In the genomic region with DNA sequence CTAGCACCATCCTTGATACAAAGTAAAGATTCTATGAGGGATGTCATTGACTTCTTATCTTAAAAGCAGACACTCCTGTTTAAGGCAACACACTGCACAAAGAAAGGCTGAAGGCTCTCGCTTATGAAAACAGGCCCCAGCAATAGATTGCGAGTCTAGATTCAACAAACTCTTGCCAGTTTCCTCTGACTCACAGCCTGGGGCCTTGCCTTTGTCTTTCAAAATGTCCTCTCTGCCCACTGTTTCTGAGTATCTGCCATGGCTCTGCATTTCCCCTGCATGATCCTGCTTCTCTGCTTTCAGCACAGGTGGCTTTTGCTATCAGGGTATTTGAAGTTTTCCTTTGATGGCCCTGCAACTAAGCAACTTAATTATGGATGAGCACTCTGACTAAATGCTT, we compare ENCODE assay signal across 15 cellular contexts. TPM values are rescaled to one million over a fixed set of nuclear protein-coding genes. Genes with fewer than 3 reads are reported as not detected.
DNase-seq lines count a peak whose midpoint lies in the region; ATAC-seq and TF ChIP-seq lines count a peak whose summit lies in the region.
"Had no signal": no experiment of that assay in that cellular context is flagged by ENCODE, and none has a peak within 500 bp of the region (broad histone marks: within the 10 kb centered on the region; RNA-seq: fewer than 3 reads in every experiment).

No MANE protein-coding gene starts in this region.

- ATAC-seq in SK-N-SH treated with all-trans-retinoic acid at 6 μM for 48 hours = peak; percentile 46; the same call in 1 of the 3 replicates
- ATAC-seq: activated T-cell treated with anti-CD3 and anti-CD28 coated beads, Interleukin-2, amount 50 U/mL, for 72 hours; body of pancreas had no signal

- intact Hi-C loops in activated naive CD4-positive, alpha-beta T cell treated with anti-CD3 and anti-CD28 coated beads for 36 hours (cut with micrococcal nuclease) = no loop called here

- CTCF ChIA-PET in activated naive CD4-positive, alpha-beta T cell treated with anti-CD3 and anti-CD28 coated beads for 36 hours (lab: Charles Lee) = interaction anchor here (1.4 kb wide), 1 partner anchor 10 kb away, joined by 4 read pairs; no protein-coding TSS in a partner anchor

- in situ Hi-C loops in ACHN (cut with HindIII; ENCODE audit: low pct_ligation_motif_present, low pct_unique_long_range_greater_than_20kb, low sequenced_read_pairs) = no loop called here

- DNase-seq in activated naive CD4-positive, alpha-beta T cell treated with anti-CD3 and anti-CD28 coated beads for 36 hours = peak; percentile 4
- no peak for DNase-seq in activated naive CD4-positive, alpha-beta T cell treated with Interleukin-2 at 50 U/mL for 16 hours
- DNase-seq in fibroblast of pulmonary artery (ENCODE audit: low read depth) = peak; percentile 61
- DNase-seq in GM10266 (ENCODE audit: extremely low spot score) = no peak
- DNase-seq in mesenteric fat pad (ENCODE audit: low spot score) = no peak
- DNase-seq in activated CD8-positive, alpha-beta memory T cell treated with anti-CD3 and anti-CD28 coated beads for 24 hours = no peak
- DNase-seq in ACHN = no peak
- DNase-seq: activated T-cell treated with anti-CD3 and anti-CD28 coated beads, Interleukin-2, amount 50 U/mL, for 72 hours; body of pancreas; DMS79 treated with DMSO at 0.1 percent for 48 hours; Kasumi-1 had no signal

- TF ChIP-seq CTCF in fibroblast of pulmonary artery (IDR thresholded peaks at IDR 0.05; ENCODE audit: low read length, missing control alignments) (no peak), GM10266 (IDR thresholded peaks at IDR 0.05; ENCODE audit: control insufficient read depth, insufficient read depth, low read depth, missing control alignments) (no peak)

- H3K4me3 Mint-ChIP-seq in activated naive CD4-positive, alpha-beta T cell treated with anti-CD3 and anti-CD28 coated beads for 36 hours = no peak overlapping the region
- H3K4me3 Mint-ChIP-seq: activated T-cell treated with anti-CD3 and anti-CD28 coated beads, Interleukin-2, amount 50 U/mL, for 72 hours; nephron had no signal

- H3K27ac Mint-ChIP-seq in activated naive CD4-positive, alpha-beta T cell treated with anti-CD3 and anti-CD28 coated beads for 36 hours = no peak overlapping the region
- H3K27ac Mint-ChIP-seq: activated T-cell treated with anti-CD3 and anti-CD28 coated beads, Interleukin-2, amount 50 U/mL, for 72 hours had no signal

- H3K4me1 Mint-ChIP-seq in activated naive CD4-positive, alpha-beta T cell treated with anti-CD3 and anti-CD28 coated beads for 36 hours (ENCODE audit: low read depth) = no peaks in the 10 kb centered on the region

- H3K36me3 Mint-ChIP-seq in activated naive CD4-positive, alpha-beta T cell treated with anti-CD3 and anti-CD28 coated beads for 36 hours (ENCODE audit: low read depth) = no peaks in the 10 kb centered on the region

- no peaks in the 10 kb centered on the region for H3K27me3 Mint-ChIP-seq in activated naive CD4-positive, alpha-beta T cell treated with anti-CD3 and anti-CD28 coated beads for 36 hours (ENCODE audit: low read depth)

- H3K9me3 Mint-ChIP-seq in activated naive CD4-positive, alpha-beta T cell treated with anti-CD3 and anti-CD28 coated beads for 36 hours = no peaks in the 10 kb centered on the region
- H3K9me3 Mint-ChIP-seq: activated T-cell treated with anti-CD3 and anti-CD28 coated beads, Interleukin-2, amount 50 U/mL, for 72 hours; nephron had no signal

- no peak overlapping the region for H3K4me3 ChIP-seq in fibroblast of pulmonary artery (replicated peaks; ENCODE audit: low read depth, low read length)
- H3K4me3 ChIP-seq: body of pancreas, skin epidermis, tibial artery had no signal

TF ChIP-seq in SK-N-SH treated with all-trans-retinoic acid at 6 μM for 48 hours, 23 proteins besides CTCF, POLR2A, EP300 and RAD21 (continues in another document):
- TF ChIP-seq, protein P1, sequence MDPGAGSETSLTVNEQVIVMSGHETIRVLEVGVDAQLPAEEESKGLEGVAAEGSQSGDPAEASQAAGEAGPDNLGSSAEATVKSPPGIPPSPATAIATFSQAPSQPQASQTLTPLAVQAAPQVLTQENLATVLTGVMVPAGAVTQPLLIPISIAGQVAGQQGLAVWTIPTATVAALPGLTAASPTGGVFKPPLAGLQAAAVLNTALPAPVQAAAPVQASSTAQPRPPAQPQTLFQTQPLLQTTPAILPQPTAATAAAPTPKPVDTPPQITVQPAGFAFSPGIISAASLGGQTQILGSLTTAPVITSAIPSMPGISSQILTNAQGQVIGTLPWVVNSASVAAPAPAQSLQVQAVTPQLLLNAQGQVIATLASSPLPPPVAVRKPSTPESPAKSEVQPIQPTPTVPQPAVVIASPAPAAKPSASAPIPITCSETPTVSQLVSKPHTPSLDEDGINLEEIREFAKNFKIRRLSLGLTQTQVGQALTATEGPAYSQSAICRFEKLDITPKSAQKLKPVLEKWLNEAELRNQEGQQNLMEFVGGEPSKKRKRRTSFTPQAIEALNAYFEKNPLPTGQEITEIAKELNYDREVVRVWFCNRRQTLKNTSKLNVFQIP (CRISPR knock-in tag; IDR thresholded peaks at IDR 0.05; ENCODE audit: borderline replicate concordance, low read depth) = no peak
- TF ChIP-seq PPARA (CRISPR knock-in tag; IDR thresholded peaks at IDR 0.05; ENCODE audit: borderline replicate concordance) = no peak
- TF ChIP-seq, protein P2, sequence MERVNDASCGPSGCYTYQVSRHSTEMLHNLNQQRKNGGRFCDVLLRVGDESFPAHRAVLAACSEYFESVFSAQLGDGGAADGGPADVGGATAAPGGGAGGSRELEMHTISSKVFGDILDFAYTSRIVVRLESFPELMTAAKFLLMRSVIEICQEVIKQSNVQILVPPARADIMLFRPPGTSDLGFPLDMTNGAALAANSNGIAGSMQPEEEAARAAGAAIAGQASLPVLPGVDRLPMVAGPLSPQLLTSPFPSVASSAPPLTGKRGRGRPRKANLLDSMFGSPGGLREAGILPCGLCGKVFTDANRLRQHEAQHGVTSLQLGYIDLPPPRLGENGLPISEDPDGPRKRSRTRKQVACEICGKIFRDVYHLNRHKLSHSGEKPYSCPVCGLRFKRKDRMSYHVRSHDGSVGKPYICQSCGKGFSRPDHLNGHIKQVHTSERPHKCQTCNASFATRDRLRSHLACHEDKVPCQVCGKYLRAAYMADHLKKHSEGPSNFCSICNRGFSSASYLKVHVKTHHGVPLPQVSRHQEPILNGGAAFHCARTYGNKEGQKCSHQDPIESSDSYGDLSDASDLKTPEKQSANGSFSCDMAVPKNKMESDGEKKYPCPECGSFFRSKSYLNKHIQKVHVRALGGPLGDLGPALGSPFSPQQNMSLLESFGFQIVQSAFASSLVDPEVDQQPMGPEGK (CRISPR knock-in tag; IDR thresholded peaks at IDR 0.05; ENCODE audit: borderline replicate concordance) = no peak
- no peak for TF ChIP-seq ESRRG (CRISPR knock-in tag; IDR thresholded peaks at IDR 0.05)
- no peak for TF ChIP-seq ZNF8 (CRISPR knock-in tag; IDR thresholded peaks at IDR 0.05)
- no peak for TF ChIP-seq ZC3H10 (CRISPR knock-in tag; IDR thresholded peaks at IDR 0.05)
- no peak for TF ChIP-seq OSR1 (CRISPR knock-in tag; IDR thresholded peaks at IDR 0.05)
- TF ChIP-seq ZNF565 (CRISPR knock-in tag; conservative IDR thresholded peaks at IDR 0.05; ENCODE audit: low read depth) = no peak
- no peak for TF ChIP-seq BACH2 (CRISPR knock-in tag; IDR thresholded peaks at IDR 0.05; ENCODE audit: borderline replicate concordance)
- TF ChIP-seq, protein P3, sequence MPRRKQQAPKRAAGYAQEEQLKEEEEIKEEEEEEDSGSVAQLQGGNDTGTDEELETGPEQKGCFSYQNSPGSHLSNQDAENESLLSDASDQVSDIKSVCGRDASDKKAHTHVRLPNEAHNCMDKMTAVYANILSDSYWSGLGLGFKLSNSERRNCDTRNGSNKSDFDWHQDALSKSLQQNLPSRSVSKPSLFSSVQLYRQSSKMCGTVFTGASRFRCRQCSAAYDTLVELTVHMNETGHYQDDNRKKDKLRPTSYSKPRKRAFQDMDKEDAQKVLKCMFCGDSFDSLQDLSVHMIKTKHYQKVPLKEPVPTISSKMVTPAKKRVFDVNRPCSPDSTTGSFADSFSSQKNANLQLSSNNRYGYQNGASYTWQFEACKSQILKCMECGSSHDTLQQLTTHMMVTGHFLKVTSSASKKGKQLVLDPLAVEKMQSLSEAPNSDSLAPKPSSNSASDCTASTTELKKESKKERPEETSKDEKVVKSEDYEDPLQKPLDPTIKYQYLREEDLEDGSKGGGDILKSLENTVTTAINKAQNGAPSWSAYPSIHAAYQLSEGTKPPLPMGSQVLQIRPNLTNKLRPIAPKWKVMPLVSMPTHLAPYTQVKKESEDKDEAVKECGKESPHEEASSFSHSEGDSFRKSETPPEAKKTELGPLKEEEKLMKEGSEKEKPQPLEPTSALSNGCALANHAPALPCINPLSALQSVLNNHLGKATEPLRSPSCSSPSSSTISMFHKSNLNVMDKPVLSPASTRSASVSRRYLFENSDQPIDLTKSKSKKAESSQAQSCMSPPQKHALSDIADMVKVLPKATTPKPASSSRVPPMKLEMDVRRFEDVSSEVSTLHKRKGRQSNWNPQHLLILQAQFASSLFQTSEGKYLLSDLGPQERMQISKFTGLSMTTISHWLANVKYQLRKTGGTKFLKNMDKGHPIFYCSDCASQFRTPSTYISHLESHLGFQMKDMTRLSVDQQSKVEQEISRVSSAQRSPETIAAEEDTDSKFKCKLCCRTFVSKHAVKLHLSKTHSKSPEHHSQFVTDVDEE (CRISPR knock-in tag; IDR thresholded peaks at IDR 0.05) = no peak
- TF ChIP-seq SNAI2 (CRISPR knock-in tag; IDR thresholded peaks at IDR 0.05) = no peak
- no peak for TF ChIP-seq TCF4 (CRISPR knock-in tag; IDR thresholded peaks at IDR 0.05; ENCODE audit: borderline replicate concordance)
- TF ChIP-seq, protein P4, sequence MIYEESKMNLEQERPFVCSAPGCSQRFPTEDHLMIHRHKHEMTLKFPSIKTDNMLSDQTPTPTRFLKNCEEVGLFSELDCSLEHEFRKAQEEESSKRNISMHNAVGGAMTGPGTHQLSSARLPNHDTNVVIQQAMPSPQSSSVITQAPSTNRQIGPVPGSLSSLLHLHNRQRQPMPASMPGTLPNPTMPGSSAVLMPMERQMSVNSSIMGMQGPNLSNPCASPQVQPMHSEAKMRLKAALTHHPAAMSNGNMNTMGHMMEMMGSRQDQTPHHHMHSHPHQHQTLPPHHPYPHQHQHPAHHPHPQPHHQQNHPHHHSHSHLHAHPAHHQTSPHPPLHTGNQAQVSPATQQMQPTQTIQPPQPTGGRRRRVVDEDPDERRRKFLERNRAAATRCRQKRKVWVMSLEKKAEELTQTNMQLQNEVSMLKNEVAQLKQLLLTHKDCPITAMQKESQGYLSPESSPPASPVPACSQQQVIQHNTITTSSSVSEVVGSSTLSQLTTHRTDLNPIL (CRISPR knock-in tag; IDR thresholded peaks at IDR 0.05; ENCODE audit: low read depth) = no peak
- TF ChIP-seq ZFP30 (CRISPR knock-in tag; IDR thresholded peaks at IDR 0.05) = no peak
- TF ChIP-seq TOX (CRISPR knock-in tag; IDR thresholded peaks at IDR 0.05; ENCODE audit: borderline replicate concordance) = no peak
- TF ChIP-seq ARNTL (CRISPR knock-in tag; IDR thresholded peaks at IDR 0.05; ENCODE audit: borderline replicate concordance, low read depth) = no peak

RNA-seq across cellular contexts. Expression of a gene that starts 32.4 kb away (rescaled TPM):
- total RNA-seq in activated naive CD4-positive, alpha-beta T cell treated with anti-CD3 and anti-CD28 coated beads for 36 hours = not detected
- total RNA-seq in mesenteric fat pad = not detected
- total RNA-seq: activated T-cell treated with anti-CD3 and anti-CD28 coated beads, Interleukin-2, amount 50 U/mL, for 72 hours; body of pancreas had no signal

RNA-seq across cellular contexts. Expression of a gene that starts 58.6 kb away (rescaled TPM):
- total RNA-seq in activated naive CD4-positive, alpha-beta T cell treated with anti-CD3 and anti-CD28 coated beads for 36 hours = not detected
- 113 TPM for total RNA-seq in mesenteric fat pad

Comparison
In these comparisons a context has a peak if more than half of its experiments do, and no peak if none do; other contexts are left out.
1. DNase-seq: peak in activated naive CD4-positive, alpha-beta T cell treated with anti-CD3 and anti-CD28 coated beads for 36 hours (single experiment) and fibroblast of pulmonary artery (single experiment); none in activated naive CD4-positive, alpha-beta T cell treated with Interleukin-2 at 50 U/mL for 16 hours (single experiment), GM10266 (single experiment), mesenteric fat pad (single experiment), activated CD8-positive, alpha-beta memory T cell treated with anti-CD3 and anti-CD28 coated beads for 24 hours (single experiment) and ACHN (single experiment).
2. RNA of a gene that starts 58.6 kb away (total RNA-seq): 113 TPM in mesenteric fat pad (single experiment); not detected in activated naive CD4-positive, alpha-beta T cell treated with anti-CD3 and anti-CD28 coated beads for 36 hours; every median in the first group is over 100 times any median in the second.